Comparison of ENCODE assay signal across 19 cellular contexts in genomic region chr17:15039366-15039765, GRCh38.
DNase-seq lines count a peak whose midpoint lies in the region; ATAC-seq, FAIRE-seq and TF ChIP-seq lines count a peak whose summit lies in the region.
"Had no signal": no experiment of that assay in that cellular context is flagged by ENCODE, and none has a peak within 500 bp of the region (broad histone marks: within the 10 kb centered on the region; RNA-seq: fewer than 3 reads in every experiment).

No MANE protein-coding gene starts in this region.

- H3K4me3 Mint-ChIP-seq in endodermal cell = no peak overlapping the region
- H3K4me3 Mint-ChIP-seq: CD8-positive, alpha-beta T cell had no signal

- dilution Hi-C loops in keratinocyte (cut with MboI; ENCODE audit: extremely low pct_ligation_motif_present, low sequenced_read_pairs) = no loop called here

- FAIRE-seq in HTR-8/SVneo (lab: Jason Lieb, UNC) (peak; percentile 20), keratinocyte (lab: Jason Lieb, UNC) (peak; percentile 94)
- FAIRE-seq: A204.1, GM12892 had no signal

- H3K79me2 ChIP-seq in keratinocyte (ENCODE audit: control insufficient read depth, insufficient read depth, low read length) = no peaks in the 10 kb centered on the region

- H3K27me3 ChIP-seq in endodermal cell (ENCODE audit: control insufficient read depth, insufficient read depth, low read length, poor library complexity, severe bottlenecking) = no peaks in the 10 kb centered on the region
- no peaks in the 10 kb centered on the region for H3K27me3 ChIP-seq in keratinocyte (ENCODE audit: control insufficient read depth, extremely low read depth, insufficient read depth, low read length)
- H3K27me3 ChIP-seq in gastroesophageal sphincter = peaks cover 6% of the 10 kb centered on the region
- H3K27me3 ChIP-seq: BLaER1 had no signal

- no peaks in the 10 kb centered on the region for H3K36me3 ChIP-seq in endodermal cell (ENCODE audit: control insufficient read depth, insufficient read depth, low read length)
- no peaks in the 10 kb centered on the region for H3K36me3 ChIP-seq in keratinocyte (ENCODE audit: control insufficient read depth in 2 of 2, extremely low read depth in 1 of 2, insufficient read depth in 2 of 2, low read length in 2 of 2)
- H3K36me3 ChIP-seq in gastroesophageal sphincter = no peaks in the 10 kb centered on the region
- H3K36me3 ChIP-seq: BLaER1 had no signal

- no peak for TF ChIP-seq POLR2A in gastroesophageal sphincter (IDR thresholded peaks at IDR 0.05)

- no peak overlapping the region for H3K27ac Mint-ChIP-seq in endodermal cell
- H3K27ac Mint-ChIP-seq: CD8-positive, alpha-beta T cell had no signal

- TF ChIP-seq EP300 in gastroesophageal sphincter (IDR thresholded peaks at IDR 0.05) = no peak

- H3K4me2 ChIP-seq in keratinocyte (ENCODE audit: control insufficient read depth, extremely low read depth, insufficient read depth, low read depth, low read length) = peak overlapping the region; percentile 61
- H3K4me2 ChIP-seq: BLaER1 had no signal

- ATAC-seq in HG02885 (IDR thresholded peaks at IDR 0.05; ENCODE audit: poor library complexity, unreplicated experiment) (no peak), gastroesophageal sphincter (no peak)
- ATAC-seq: CD8-positive, alpha-beta T cell had no signal

- H3K4me3 ChIP-seq in endodermal cell (ENCODE audit: low read length) (no peak overlapping the region), keratinocyte (ENCODE audit: control insufficient read depth in 2 of 3, extremely low read depth in 1 of 3, insufficient read depth in 2 of 3, low read depth in 1 of 3, low read length in 3 of 3) (peak overlapping the region in 1 of 3 experiments; percentile 49), gastroesophageal sphincter (no peak overlapping the region)
- H3K4me3 ChIP-seq: BLaER1 had no signal

- DNase-seq in Daoy (ENCODE audit: low read depth) = peak; percentile 55
- DNase-seq in HTR-8/SVneo (ENCODE audit: insufficient read length, low spot score) = peak; percentile 26
- DNase-seq in endodermal cell = peak; percentile 69
- peak; percentile 83 for DNase-seq in keratinocyte (ENCODE audit: low read depth, low spot score)
- no peak for DNase-seq in activated T-cell treated with anti-CD3 and anti-CD28 coated beads for 4 hours
- DNase-seq in SHP77 (lab: John Stamatoyannopoulos, UW) = no peak
- DNase-seq: CD8-positive, alpha-beta T cell; DMS79; H7; KBM-7; NCI-H1048; NCI-H1436 treated with DMSO at 0.1 percent for 48 hours; NCI-H2081; NCI-H774 had no signal

- H3K9me3 ChIP-seq in endodermal cell (ENCODE audit: control insufficient read depth, low read length) (no peaks in the 10 kb centered on the region), keratinocyte (ENCODE audit: control insufficient read depth, low read depth, low read length) (no peaks in the 10 kb centered on the region), gastroesophageal sphincter (no peaks in the 10 kb centered on the region)

- H3K9ac ChIP-seq in endodermal cell (ENCODE audit: extremely low read depth, low read length, poor library complexity, severe bottlenecking) (no peak overlapping the region), keratinocyte (ENCODE audit: control insufficient read depth, extremely low read depth, insufficient read depth, low read length) (no peak overlapping the region)
- H3K9ac ChIP-seq: BLaER1 had no signal

- H3K4me1 ChIP-seq in endodermal cell (ENCODE audit: control insufficient read depth, insufficient read depth, low read length) (no peaks in the 10 kb centered on the region), keratinocyte (ENCODE audit: control insufficient read depth, extremely low read depth, insufficient read depth, low read length) (peaks cover 17% of the 10 kb centered on the region), gastroesophageal sphincter (no peaks in the 10 kb centered on the region)

- 93% methylated on average over 1 of the region's 1 CpG; no CpG with 5 or more reads in 1 of the 2 experiments for WGBS in endodermal cell (ENCODE audit: insufficient coverage in 1 of 2, insufficient read length in 1 of 2), 2 experiments
- 82 to 100% methylated on average over 1 of the region's 1 CpG for WGBS in gastroesophageal sphincter (ENCODE audit: low coverage in 1 of 2), 2 donors

- peaks cover 11% of the 10 kb centered on the region for H3K4me1 Mint-ChIP-seq in endodermal cell

- no peaks in the 10 kb centered on the region for H3K27me3 Mint-ChIP-seq in endodermal cell (ENCODE audit: insufficient read depth)

- H3K9me3 Mint-ChIP-seq in endodermal cell = no peaks in the 10 kb centered on the region
- H3K9me3 Mint-ChIP-seq: CD8-positive, alpha-beta T cell had no signal

- no peak overlapping the region for H3K27ac ChIP-seq in endodermal cell (ENCODE audit: low read depth, low read length)
- peak overlapping the region; percentile 42 for H3K27ac ChIP-seq in keratinocyte (ENCODE audit: control insufficient read depth, insufficient read depth, low read length)
- H3K27ac ChIP-seq in gastroesophageal sphincter = no peak overlapping the region
- H3K27ac ChIP-seq: BLaER1 had no signal

- no peaks in the 10 kb centered on the region for H3K36me3 Mint-ChIP-seq in endodermal cell (ENCODE audit: low read depth)
- H3K36me3 Mint-ChIP-seq: CD8-positive, alpha-beta T cell had no signal

- no peaks in the 10 kb centered on the region for H3K9me1 ChIP-seq in keratinocyte (ENCODE audit: control insufficient read depth, extremely low read depth, insufficient read depth, low read length)

- no peaks in the 10 kb centered on the region for H4K20me1 ChIP-seq in keratinocyte (ENCODE audit: control insufficient read depth, extremely low read depth, insufficient read depth, low read length)
- H4K20me1 ChIP-seq: BLaER1 had no signal

- H2AFZ ChIP-seq in keratinocyte (ENCODE audit: control insufficient read depth, low read length) = peak overlapping the region; percentile 50

- no peak for TF ChIP-seq CTCF in endodermal cell (conservative IDR thresholded peaks at IDR 0.05)
- TF ChIP-seq CTCF in keratinocyte (optimal IDR thresholded peaks at IDR 0.05 in 1 of 3, IDR thresholded peaks at IDR 0.05 in 1 of 3, conservative IDR thresholded peaks at IDR 0.05 in 1 of 3; ENCODE audit: extremely low read depth in 1 of 3, insufficient read depth in 2 of 3, low read length in 3 of 3) = no peak
- TF ChIP-seq CTCF in gastroesophageal sphincter (IDR thresholded peaks at IDR 0.05) = no peak

Comparison
In these comparisons a context has a peak if more than half of its experiments do, and no peak if none do; other contexts are left out.
1. DNase-seq: peak in Daoy (single experiment), HTR-8/SVneo (single experiment), endodermal cell (single experiment) and keratinocyte (single experiment); none in activated T-cell treated with anti-CD3 and anti-CD28 coated beads for 4 hours (single experiment) and SHP77 (0 of 2).